Comparison of ENCODE assay signal across 9 cellular contexts in genomic region chr10:71623098-71623985, GRCh38.
DNase-seq lines count a peak whose midpoint lies in the region; ATAC-seq and TF ChIP-seq lines count a peak whose summit lies in the region.
"Had no signal": no experiment of that assay in that cellular context is flagged by ENCODE, and none has a peak within 500 bp of the region (broad histone marks: within the 10 kb centered on the region; RNA-seq: fewer than 3 reads in every experiment).

No MANE protein-coding gene starts in this region.

- H2AFZ ChIP-seq in Loucy (ENCODE audit: low read length) = peak overlapping the region; percentile 80

- H3K9me3 Mint-ChIP-seq in Caco-2 (ENCODE audit: unreplicated experiment) (no peaks in the 10 kb centered on the region), chondrocyte (ENCODE audit: low read depth) (no peaks in the 10 kb centered on the region)

- no peaks in the 10 kb centered on the region for H3K9me2 ChIP-seq in Loucy (replicated peaks; ENCODE audit: low read depth, low read length)

- H3K27me3 ChIP-seq in Caco-2 (replicated peaks; ENCODE audit: control insufficient read depth, insufficient read depth, low read length) (no peaks in the 10 kb centered on the region), Loucy (ENCODE audit: insufficient read depth, low read length, poor library complexity, severe bottlenecking) (no peaks in the 10 kb centered on the region)

- H3K9me3 ChIP-seq in Caco-2 (no peaks in the 10 kb centered on the region), Loucy (ENCODE audit: insufficient read depth, low read depth, low read length) (no peaks in the 10 kb centered on the region)
- H3K9me3 ChIP-seq: HAP-1 had no signal

- H3K4me1 Mint-ChIP-seq in Caco-2 (ENCODE audit: low read depth, unreplicated experiment) = peaks cover 36% of the 10 kb centered on the region
- peaks cover 29% of the 10 kb centered on the region for H3K4me1 Mint-ChIP-seq in chondrocyte (ENCODE audit: low read depth)

- H3K36me3 ChIP-seq in Caco-2 (ENCODE audit: control insufficient read depth, insufficient read depth, low read length) = no peaks in the 10 kb centered on the region
- no peaks in the 10 kb centered on the region for H3K36me3 ChIP-seq in Loucy (ENCODE audit: insufficient read depth, low read length)
- H3K36me3 ChIP-seq: HAP-1 had no signal

- H3K4me3 Mint-ChIP-seq in Caco-2 (ENCODE audit: unreplicated experiment) (no peak overlapping the region), chondrocyte (ENCODE audit: unreplicated experiment) (no peak overlapping the region)

- H3K27me3 Mint-ChIP-seq in Caco-2 (ENCODE audit: insufficient read depth, unreplicated experiment) = no peaks in the 10 kb centered on the region
- peaks cover 9% of the 10 kb centered on the region for H3K27me3 Mint-ChIP-seq in chondrocyte (ENCODE audit: low read depth)

- POLR2A ChIA-PET in Caco-2 (lab: Charles Lee) = interaction anchor here (1.2 kb wide), 1 partner anchor 16 kb away, joined by 4 read pairs; no protein-coding TSS in a partner anchor

- H3K4me3 ChIP-seq in Caco-2 (ENCODE audit: low read depth, low read length) (no peak overlapping the region), Loucy (ENCODE audit: low read length, poor library complexity, severe bottlenecking) (no peak overlapping the region)
- H3K4me3 ChIP-seq: HAP-1 had no signal

- H3K36me3 Mint-ChIP-seq in Caco-2 (ENCODE audit: insufficient read depth, unreplicated experiment) (no peaks in the 10 kb centered on the region), chondrocyte (ENCODE audit: low read depth) (no peaks in the 10 kb centered on the region)

- H3K4me2 ChIP-seq in Loucy (ENCODE audit: low read depth, low read length, poor library complexity, severe bottlenecking) = peak overlapping the region; percentile 12

- TF ChIP-seq CTCF in Caco-2 (IDR thresholded peaks at IDR 0.05; ENCODE audit: insufficient read depth in 1 of 2, low read depth in 1 of 2, low read length in 1 of 2, severe bottlenecking in 1 of 2, unreplicated experiment in 1 of 2) = peak in 1 of 2 experiments; percentile 41
- peak; percentile 56 for TF ChIP-seq CTCF in Loucy (conservative IDR thresholded peaks at IDR 0.05; ENCODE audit: low read length)
- TF ChIP-seq CTCF in chondrocyte (IDR thresholded peaks at IDR 0.05) = peak; percentile 57

- H3K27ac Mint-ChIP-seq in Caco-2 (ENCODE audit: unreplicated experiment) (peak overlapping the region; percentile 70), chondrocyte (ENCODE audit: unreplicated experiment) (no peak overlapping the region)

- intact Hi-C loops in Caco-2 (cut with micrococcal nuclease; ENCODE audit: unreplicated experiment) = loop anchor here (1.0 kb wide), 1 partner anchor 24 kb away; no protein-coding TSS in a partner anchor

- BruUV-seq in Caco-2 (replicated peaks; lab: Mats Ljungman, UMichigan) = no TSS peak

- peak; percentile 58 to 76 for DNase-seq in Caco-2
- DNase-seq in chondrocyte (ENCODE audit: low spot score) = no peak
- peak; percentile 38 for DNase-seq in myocyte (ENCODE audit: low read depth)
- DNase-seq in activated CD4-positive, CD25-positive, alpha-beta regulatory T cell treated with anti-CD3 and anti-CD28 coated beads, Interleukin-2, amount 50 U/mL, for 72 hours = no peak
- no peak for DNase-seq in DMS153 (lab: John Stamatoyannopoulos, UW)
- DNase-seq in NCI-H510A (lab: John Stamatoyannopoulos, UW) = no peak

- H3F3A ChIP-seq in Loucy (ENCODE audit: low read depth) = no peaks in the 10 kb centered on the region

- CTCF ChIA-PET in Caco-2 (lab: Charles Lee) = interaction anchor here (0.7 to 2.5 kb wide), 6 partner anchors 11 to 75 kb away, joined by 3 to 19 read pairs (median 5); no protein-coding TSS in a partner anchor

- H3K4me1 ChIP-seq in Caco-2 = peaks cover 33% of the 10 kb centered on the region
- peaks cover 12% of the 10 kb centered on the region for H3K4me1 ChIP-seq in Loucy (ENCODE audit: insufficient read depth, low read length, poor library complexity, severe bottlenecking)

- H4K20me1 ChIP-seq in Loucy (ENCODE audit: insufficient read depth, low read length, poor library complexity, severe bottlenecking) = no peaks in the 10 kb centered on the region

- H3K79me2 ChIP-seq in Loucy (ENCODE audit: insufficient read depth, low read length) = no peaks in the 10 kb centered on the region

- ATAC-seq in GM21717 (IDR thresholded peaks at IDR 0.05; ENCODE audit: unreplicated experiment) = no peak

- H3K9ac ChIP-seq in Loucy (ENCODE audit: low read depth, low read length, poor library complexity, severe bottlenecking) = peak overlapping the region; percentile 22

Comparison
In these comparisons a context has a peak if more than half of its experiments do, and no peak if none do; other contexts are left out.
1. DNase-seq: peak in Caco-2 (2 of 2) and myocyte (single experiment); none in chondrocyte (single experiment), activated CD4-positive, CD25-positive, alpha-beta regulatory T cell treated with anti-CD3 and anti-CD28 coated beads, Interleukin-2, amount 50 U/mL, for 72 hours (single experiment), DMS153 (single experiment) and NCI-H510A (single experiment).